Comparison of ENCODE assay signal across 9 cellular contexts in the genomic region with DNA sequence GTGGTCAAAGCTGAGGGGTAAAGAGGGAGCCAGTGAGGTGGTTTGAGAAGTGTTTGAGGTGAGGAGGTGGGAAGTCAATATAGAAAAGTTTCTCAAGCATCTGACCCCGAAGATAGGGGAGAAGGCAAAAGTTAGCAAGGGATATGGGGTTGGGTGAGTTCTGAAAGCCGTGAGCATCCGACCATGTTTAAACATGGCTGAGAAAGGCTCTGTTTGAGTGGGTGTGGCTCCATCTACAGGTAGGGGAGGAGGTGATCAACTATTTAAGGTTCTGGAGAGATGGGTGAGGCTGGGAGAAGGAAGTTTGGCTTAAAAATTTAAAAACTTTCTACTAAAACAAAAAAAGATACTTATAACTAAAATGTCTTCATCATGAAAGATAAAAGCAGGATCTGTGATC.
DNase-seq lines count a peak whose midpoint lies in the region; ATAC-seq, FAIRE-seq and TF ChIP-seq lines count a peak whose summit lies in the region.
"Had no signal": no experiment of that assay in that cellular context is flagged by ENCODE, and none has a peak within 500 bp of the region (broad histone marks: within the 10 kb centered on the region; RNA-seq: fewer than 3 reads in every experiment).

No MANE protein-coding gene starts in this region.

- CTCF ChIA-PET in GM12878 (lab: Yijun Ruan, JAX): interaction anchor here (0.8 to 3.5 kb wide), 15 partner anchors 10 to 475 kb away, joined by 3 to 46 read pairs (median 4); no protein-coding TSS in a partner anchor

- ATAC-seq in GM12878: peak; percentile 94
- ATAC-seq in HG03571 (IDR thresholded peaks at IDR 0.05; ENCODE audit: unreplicated experiment): no peak

- TF ChIP-seq RAD21 in GM12878 (IDR thresholded peaks at IDR 0.05; ENCODE audit: insufficient read depth, low read depth, low read length): peak; percentile 75

- no TSS peak for BruUV-seq in GM12878 (replicated peaks; lab: Mats Ljungman, UMichigan)

- H3K4me3 ChIP-seq in GM12878: no peak overlapping the region
- no peak overlapping the region for H3K4me3 ChIP-seq in smooth muscle cell
- no peak overlapping the region for H3K4me3 ChIP-seq in tibial nerve
- H3K4me3 ChIP-seq: BLaER1 had no signal

- H3K4me2 ChIP-seq in GM12878 (ENCODE audit: control insufficient read depth, insufficient read depth) (no peak overlapping the region), smooth muscle cell (no peak overlapping the region)
- H3K4me2 ChIP-seq: BLaER1 had no signal

- H3K4me1 ChIP-seq in GM12878 (ENCODE audit: control insufficient read depth, insufficient read depth, low read length) (no peaks in the 10 kb centered on the region), smooth muscle cell (ENCODE audit: low read depth) (no peaks in the 10 kb centered on the region), tibial nerve (no peaks in the 10 kb centered on the region)
- H3K4me1 ChIP-seq: BLaER1 had no signal

- no peaks in the 10 kb centered on the region for H4K20me1 ChIP-seq in GM12878 (ENCODE audit: control insufficient read depth, insufficient read depth)
- H4K20me1 ChIP-seq in smooth muscle cell (ENCODE audit: low read depth): no peaks in the 10 kb centered on the region
- H4K20me1 ChIP-seq: BLaER1 had no signal

- TF ChIP-seq CTCF in GM12878 (IDR thresholded peaks at IDR 0.05 in 2 of 3, conservative IDR thresholded peaks at IDR 0.05 in 1 of 3; ENCODE audit: control insufficient read depth in 2 of 3, extremely low read depth in 1 of 3, insufficient read depth in 1 of 3, low read depth in 3 of 3, low read length in 3 of 3) (peak; percentile 36 to 65 (median 45); a peak in 4 of 6 replicates), smooth muscle cell (IDR thresholded peaks at IDR 0.05; ENCODE audit: borderline replicate concordance, insufficient read depth, poor library complexity, severe bottlenecking) (peak; percentile 10), tibial nerve (IDR thresholded peaks at IDR 0.05) (no peak)

- H3F3A ChIP-seq in smooth muscle cell (ENCODE audit: low read depth): no peaks in the 10 kb centered on the region

- in situ Hi-C loops in GM12878 (cut with MboI): no loop called here

- H3K9me3 ChIP-seq in GM12878 (replicated peaks; ENCODE audit: control insufficient read depth, insufficient read depth, low read length): peaks cover 2% of the 10 kb centered on the region; the same call in 2 of the 3 replicates
- H3K9me3 ChIP-seq in smooth muscle cell (replicated peaks; ENCODE audit: low read depth): no peaks in the 10 kb centered on the region
- H3K9me3 ChIP-seq in tibial nerve: peaks cover 0 to 4% (median 0%) of the 10 kb centered on the region in 4 donors
- H3K9me3 ChIP-seq: BLaER1 had no signal

- SMC1A ChIA-PET in GM12878 (lab: Charles Lee; ENCODE audit: uncharacterized antibody, unreplicated experiment): interaction anchor here (1.3 to 3.2 kb wide), 10 partner anchors 12 to 666 kb away, joined by 3 to 20 read pairs (median 4); no protein-coding TSS in a partner anchor

- H3K36me3 ChIP-seq in GM12878 (ENCODE audit: control insufficient read depth in 2 of 2, insufficient read depth in 2 of 2, low read length in 1 of 2) (no peaks in the 10 kb centered on the region), smooth muscle cell (ENCODE audit: low read depth) (no peaks in the 10 kb centered on the region), tibial nerve (no peaks in the 10 kb centered on the region)
- H3K36me3 ChIP-seq: BLaER1 had no signal

- RAD21 ChIA-PET in GM12878 (lab: Charles Lee; ENCODE audit: unreplicated experiment): interaction anchor here (1.2 to 2.8 kb wide), 5 partner anchors 12 to 178 kb away, joined by 3 to 16 read pairs (median 6); no protein-coding TSS in a partner anchor

- H3K27ac ChIP-seq in GM12878 (ENCODE audit: control insufficient read depth, insufficient read depth) (no peak overlapping the region), smooth muscle cell (ENCODE audit: low read depth) (no peak overlapping the region), tibial nerve (no peak overlapping the region)
- H3K27ac ChIP-seq: BLaER1 had no signal

- no peak for FAIRE-seq in GM12878 (lab: Jason Lieb, UNC)

- peak overlapping the region; percentile 31; the same call in 1 of the 2 replicates for H2AFZ ChIP-seq in GM12878 (ENCODE audit: control insufficient read depth, low read depth, low read length)
- H2AFZ ChIP-seq in smooth muscle cell (ENCODE audit: low read depth): peak overlapping the region; percentile 25

- 0 out of 4 replicates have a peak, but pooled peaks cover 0 to under 1% of the 10 kb centered on the region in 2 experiments for H3K27me3 ChIP-seq in GM12878 (replicated peaks in 1 of 2; ENCODE audit: control insufficient read depth in 2 of 2, insufficient read depth in 2 of 2, low read length in 1 of 2)
- no peaks in the 10 kb centered on the region for H3K27me3 ChIP-seq in smooth muscle cell (ENCODE audit: low read depth)
- H3K27me3 ChIP-seq in tibial nerve: peaks cover 0 to 4% of the 10 kb centered on the region in 2 donors
- H3K27me3 ChIP-seq: BLaER1 had no signal

- POLR2A ChIA-PET in GM12878 (lab: Charles Lee): interaction anchor here (1.5 kb wide), 1 partner anchor 75 kb away, joined by 6 read pairs; no protein-coding TSS in a partner anchor

- 20% methylated on average over 3 of the region's 3 CpGs for WGBS in GM12878 (ENCODE audit: insufficient coverage, insufficient replicate concordance, low lambda C conversion rate, missing lambda C conversion rate)
- 57% methylated on average over 3 of the region's 3 CpGs for WGBS in smooth muscle cell (ENCODE audit: low lambda C conversion rate)
- WGBS in tibial nerve, 2 donors: 61% methylated on average over 3 of the region's 3 CpGs

- no peak overlapping the region for H3K9ac ChIP-seq in GM12878 (ENCODE audit: control insufficient read depth, insufficient read depth, low read length)
- no peak overlapping the region for H3K9ac ChIP-seq in smooth muscle cell (ENCODE audit: low read depth)
- H3K9ac ChIP-seq: BLaER1 had no signal

- DNase-seq in NCI-H146 (lab: John Stamatoyannopoulos, UW) (peak; percentile 21), NCI-H146 treated with DMSO at 0.1 percent for 48 hours (lab: John Stamatoyannopoulos, UW; ENCODE audit: unreplicated experiment) (no peak), NCI-H1417 treated with DMSO at 0.1 percent for 48 hours (lab: John Stamatoyannopoulos, UW) (peak; percentile 21), GM12878 (ENCODE audit: low read depth, low spot score) (no peak), smooth muscle cell (lab: John Stamatoyannopoulos, UW; ENCODE audit: unreplicated experiment) (no peak), tibial nerve (ENCODE audit: low spot score in 2 of 2) (no peak), epidermal melanocyte (ENCODE audit: insufficient read length, low spot score) (no peak)

- H3K79me2 ChIP-seq in GM12878 (ENCODE audit: control insufficient read depth, insufficient read depth, low read length) (no peaks in the 10 kb centered on the region), smooth muscle cell (ENCODE audit: low read depth) (no peaks in the 10 kb centered on the region)

- TF ChIP-seq POLR2A in GM12878 (IDR thresholded peaks at IDR 0.05; ENCODE audit: low read depth, low read length) (no peak), tibial nerve (IDR thresholded peaks at IDR 0.05) (no peak)

- TF ChIP-seq EP300 in GM12878 (IDR thresholded peaks at IDR 0.05; ENCODE audit: borderline replicate concordance in 1 of 2, control insufficient read depth in 1 of 2, low read depth in 2 of 2, low read length in 2 of 2) (no peak), tibial nerve (IDR thresholded peaks at IDR 0.05) (no peak)

- intact Hi-C loops in GM12878 (cut with micrococcal nuclease; ENCODE audit: unreplicated experiment): loop anchor here (5.0 kb wide), 1 partner anchor 270 kb away; no protein-coding TSS in a partner anchor

TF ChIP-seq in GM12878, 131 proteins besides CTCF, POLR2A, EP300 and RAD21:
- no peak for TF ChIP-seq STAT3 (IDR thresholded peaks at IDR 0.05; ENCODE audit: low read depth, low read length)
- peak; percentile 49; the same call in 1 of the 2 replicates for TF ChIP-seq SMC3 (IDR thresholded peaks at IDR 0.05; ENCODE audit: borderline replicate concordance, low read length)
- peak; percentile 92 for TF ChIP-seq YY1 (IDR thresholded peaks at IDR 0.05; ENCODE audit: low read depth, low read length)

Comparison
In these comparisons a context has a peak if more than half of its experiments do, and no peak if none do; other contexts are left out.
1. DNase-seq: peak in NCI-H146 (single experiment) and NCI-H1417 treated with DMSO at 0.1 percent for 48 hours (single experiment); none in NCI-H146 treated with DMSO at 0.1 percent for 48 hours (single experiment), GM12878 (single experiment), smooth muscle cell (single experiment), tibial nerve (0 of 2) and epidermal melanocyte (single experiment).
2. CTCF ChIP-seq: peak in GM12878 (3 of 3) and smooth muscle cell (single experiment); none in tibial nerve (0 of 5).